19 cellular contexts compared by ENCODE assay signal in the genomic region with DNA sequence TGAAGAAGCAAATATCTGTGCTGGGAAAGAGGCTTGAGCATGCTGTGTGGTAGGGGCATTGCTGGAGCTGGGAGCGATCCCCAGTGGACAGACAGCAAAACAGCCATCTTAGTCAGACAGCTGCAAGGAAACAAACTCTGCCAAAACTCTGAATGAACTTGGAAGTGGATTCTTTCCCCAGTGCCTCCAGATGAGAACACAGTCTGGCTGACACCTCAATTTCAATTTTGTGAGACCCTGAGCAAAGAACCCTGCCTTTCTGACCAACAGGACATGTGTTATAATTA. TPM values are rescaled to one million over a fixed set of nuclear protein-coding genes. Genes with fewer than 3 reads are reported as not detected.
"Had no signal": no experiment of that assay in that cellular context is flagged by ENCODE, and none has a peak within 500 bp of the region (broad histone marks: within the 10 kb centered on the region; RNA-seq: fewer than 3 reads in every experiment).

No MANE protein-coding gene starts in this region.

- H3K27ac ChIP-seq: esophagus muscularis mucosa, foreskin keratinocyte, left lung, neutrophil, parathyroid adenoma, suprapubic skin, upper lobe of left lung had no signal

- H3K4me1 ChIP-seq: parathyroid adenoma had no signal

- H2AFZ ChIP-seq: parathyroid adenoma had no signal

- DNase-seq: activated CD4-positive, alpha-beta T cell treated with anti-CD3 and anti-CD28 coated beads, Interleukin-2, amount 50 U/mL, for 1 hour; activated CD4-positive, CD25-positive, alpha-beta regulatory T cell treated with anti-CD3 and anti-CD28 coated beads, Interleukin-2, amount 50 U/mL, for 72 hours; activated CD8-positive, alpha-beta memory T cell treated with anti-CD3 and anti-CD28 coated beads, Interleukin-2, amount 50 U/mL, for 4 hours; activated naive CD4-positive, alpha-beta T cell treated with anti-CD3 and anti-CD28 coated beads for 36 hours; activated T-cell treated with anti-CD3 and anti-CD28 coated beads, Interleukin-2, amount 50 U/mL, for 4 hours; cerebellar nuclear complex; effector memory CD4-positive, alpha-beta T cell; foreskin keratinocyte; left lung; stimulated activated CD4-positive, alpha-beta T cell treated with anti-CD3 and anti-CD28 coated beads, Interleukin-2, amount 100 ng/mL, for 24 hours; stimulated activated naive CD8-positive, alpha-beta T cell treated with anti-CD3 and anti-CD28 coated beads, Interleukin-15, Interleukin-2, amounts not matched to agents 100 U/mL and 50 U/mL, for 24 hours; T1000; upper lobe of left lung had no signal

- H3K9me3 ChIP-seq: esophagus muscularis mucosa, left lung, neutrophil, suprapubic skin, upper lobe of left lung had no signal

- H3K27me3 ChIP-seq: esophagus muscularis mucosa, foreskin keratinocyte, left lung, neutrophil, suprapubic skin, upper lobe of left lung had no signal

- H3K9ac ChIP-seq: parathyroid adenoma had no signal

- H3K79me2 ChIP-seq: parathyroid adenoma had no signal

- H3K4me3 ChIP-seq: esophagus muscularis mucosa, left lung, suprapubic skin, upper lobe of left lung had no signal

RNA-seq across cellular contexts. Expression of a gene that starts 23.2 kb away (rescaled TPM):
- total RNA-seq: activated naive CD4-positive, alpha-beta T cell treated with anti-CD3 and anti-CD28 coated beads for 36 hours; activated T-cell treated with anti-CD3 and anti-CD28 coated beads, Interleukin-2, amount 50 U/mL, for 4 hours; endothelial cell of umbilical vein; natural killer cell treated with Interleukin-12 subunit alpha and Interleukin-12 subunit beta and Interleukin-15 and Interleukin-18, amount 100 ng/mL, for 72 hours had no signal
